7 cellular contexts compared by ENCODE assay signal in genomic region chr5:176533894-176534611, GRCh38. TPM values are rescaled to one million over a fixed set of nuclear protein-coding genes. Genes with fewer than 3 reads are reported as not detected.
DNase-seq lines count a peak whose midpoint lies in the region; ATAC-seq and TF ChIP-seq lines count a peak whose summit lies in the region.

No MANE protein-coding gene starts in this region.

- H4K20me1 ChIP-seq in SU-DHL-6 (ENCODE audit: low read depth, low read length) = no peaks in the 10 kb centered on the region

- peaks cover 24% of the 10 kb centered on the region for H3F3A ChIP-seq in SU-DHL-6 (ENCODE audit: insufficient read depth)

- H3K9me3 Mint-ChIP-seq in natural killer cell = no peaks in the 10 kb centered on the region

- H2AFZ ChIP-seq in SU-DHL-6 (ENCODE audit: low read depth, low read length, severe bottlenecking) = no peak overlapping the region

- H3K9me2 ChIP-seq in SU-DHL-6 (replicated peaks; ENCODE audit: insufficient read depth, low read length) = no peaks in the 10 kb centered on the region

- H3K36me3 Mint-ChIP-seq in natural killer cell = no peaks in the 10 kb centered on the region

- intact Hi-C loops in natural killer cell (cut with micrococcal nuclease) = no loop called here

- H3K4me3 ChIP-seq in H7 (ENCODE audit: insufficient read depth, low read depth, low read length) = no peak overlapping the region
- peak overlapping the region; percentile 4 for H3K4me3 ChIP-seq in SU-DHL-6 (ENCODE audit: insufficient read depth, low read length, poor library complexity, severe bottlenecking)
- no peak overlapping the region for H3K4me3 ChIP-seq in choroid plexus epithelial cell (ENCODE audit: low read depth, low read length)

- no peaks in the 10 kb centered on the region for H3K27me3 Mint-ChIP-seq in natural killer cell (ENCODE audit: low read depth in 2 of 2)

- no peaks in the 10 kb centered on the region for H3K9me3 ChIP-seq in SU-DHL-6 (ENCODE audit: insufficient read depth, low read length)

- peaks cover 62 to 66% of the 10 kb centered on the region in 2 donors for H3K4me1 Mint-ChIP-seq in natural killer cell

- peaks cover 25% of the 10 kb centered on the region for H3K36me3 ChIP-seq in H7 (replicated peaks; ENCODE audit: control insufficient read depth, insufficient read depth, low read length)
- H3K36me3 ChIP-seq in SU-DHL-6 (ENCODE audit: low read length) = no peaks in the 10 kb centered on the region

- H3K27ac Mint-ChIP-seq in natural killer cell = peak overlapping the region; percentile 99 to 100

- H3K27me3 ChIP-seq in H7 (ENCODE audit: control insufficient read depth, insufficient read depth, low read length) (no peaks in the 10 kb centered on the region), SU-DHL-6 (ENCODE audit: low read length) (no peaks in the 10 kb centered on the region)

- H3K9ac ChIP-seq in SU-DHL-6 (ENCODE audit: low read length) = peak overlapping the region; percentile 79

- TF ChIP-seq CTCF in SU-DHL-6 (IDR thresholded peaks at IDR 0.05; ENCODE audit: insufficient read depth, low read length, poor library complexity, severe bottlenecking) = no peak
- peak; percentile 25 for TF ChIP-seq CTCF in choroid plexus epithelial cell (conservative IDR thresholded peaks at IDR 0.05; ENCODE audit: low read depth, low read length)
- TF ChIP-seq CTCF in natural killer cell (IDR thresholded peaks at IDR 0.05) = no peak

- peak overlapping the region; percentile 82 for H3K4me2 ChIP-seq in SU-DHL-6 (ENCODE audit: low read depth, low read length, poor library complexity, severe bottlenecking)

- H3K79me2 ChIP-seq in SU-DHL-6 (ENCODE audit: insufficient read depth, low read length) = peaks cover 34% of the 10 kb centered on the region

- DNase-seq in H7 (peak; percentile 67), choroid plexus epithelial cell (ENCODE audit: low read depth) (no peak), natural killer cell (peak; percentile 52), NCI-H2227 (lab: John Stamatoyannopoulos, UW; ENCODE audit: unreplicated experiment) (no peak)

- H3K27ac ChIP-seq in SU-DHL-6 (ENCODE audit: low read depth, low read length) = peak overlapping the region; percentile 91

- peak overlapping the region; percentile 98 for H3K4me3 Mint-ChIP-seq in natural killer cell

- peak in 1 of 3 donors; percentile 6 for ATAC-seq in natural killer cell
- ATAC-seq in GM21367 (IDR thresholded peaks at IDR 0.05; ENCODE audit: unreplicated experiment) = no peak
- ATAC-seq in HG02678 (IDR thresholded peaks at IDR 0.05; ENCODE audit: unreplicated experiment) = no peak

RNA-seq across cellular contexts. Expression of gene RNF44, which starts 3.1 kb away (rescaled TPM):
- total RNA-seq in H7 (2014; rRNA removed; shearing (Covaris generic)) = 67.4 and 75.6 TPM in 2 replicates
- total RNA-seq in natural killer cell = 100 to 1,000 TPM; 297 to 394 (median 359) TPM

RNA-seq across cellular contexts. Expression of gene CDHR2, which starts 15.1 kb away (rescaled TPM):
- total RNA-seq in H7 (2014; rRNA removed; shearing (Covaris generic)) = 0.04 and 0.21 TPM in 2 replicates
- total RNA-seq in natural killer cell = 1 to 10 TPM in 2 of 3 donors, under 1 TPM in 1; 0.75 to 2.2 (median 1.8) TPM

Comparison
In these comparisons a context has a peak if more than half of its experiments do, and no peak if none do; other contexts are left out.
1. DNase-seq: peak in H7 (single experiment) and natural killer cell (single experiment); none in choroid plexus epithelial cell (single experiment) and NCI-H2227 (single experiment).